ENCODE assay signal across 1 cellular context in genomic region chr1:156912861-156913808, GRCh38.
TF ChIP-seq lines count a peak whose summit lies in the region.

No MANE protein-coding gene starts in this region.

TF ChIP-seq in K562, 482 proteins besides CTCF, POLR2A, EP300 and RAD21 (continues in another document):
- TF ChIP-seq CCAR2 (IDR thresholded peaks at IDR 0.05; ENCODE audit: low read depth, low read length): no peak
- TF ChIP-seq SNIP1 (IDR thresholded peaks at IDR 0.05; ENCODE audit: low read depth): no peak
- 0 out of 2 replicates have a peak, but pooled peaks have one; percentile 18 for TF ChIP-seq RB1 (IDR thresholded peaks at IDR 0.05; ENCODE audit: low read depth)
- no peak for TF ChIP-seq ZNF134 (CRISPR knock-in tag; conservative IDR thresholded peaks at IDR 0.05)
- peak; percentile 80 for TF ChIP-seq POLR2G (IDR thresholded peaks at IDR 0.05; ENCODE audit: low read depth, low read length)
- 0 out of 2 replicates have a peak, but pooled peaks have one; percentile 52 for TF ChIP-seq RREB1 (CRISPR knock-in tag; IDR thresholded peaks at IDR 0.05)
- TF ChIP-seq PKNOX1 (IDR thresholded peaks at IDR 0.05): peak; percentile 90
- TF ChIP-seq AFF4 (CRISPR knock-in tag; IDR thresholded peaks at IDR 0.05): peak; percentile 78; the same call in 1 of the 2 replicates
- peak; percentile 77 for TF ChIP-seq ZNF592 (IDR thresholded peaks at IDR 0.05)
- peak; percentile 24; the same call in 1 of the 2 replicates for TF ChIP-seq LEF1 (IDR thresholded peaks at IDR 0.05)
- peak; percentile 66 for TF ChIP-seq L3MBTL2 (IDR thresholded peaks at IDR 0.05)
- TF ChIP-seq PHB (CRISPR knock-in tag; IDR thresholded peaks at IDR 0.05): 0 out of 2 replicates have a peak, but pooled peaks have one; percentile 37
- peak; percentile 32; the same call in 1 of the 2 replicates for TF ChIP-seq FOSL1 (tag; conservative IDR thresholded peaks at IDR 0.05)
- TF ChIP-seq MAZ (CRISPR knock-in tag; conservative IDR thresholded peaks at IDR 0.05 in 1 of 2, IDR thresholded peaks at IDR 0.05 in 1 of 2): 0 out of 4 replicates have a peak, but pooled peaks of 1 of the 2 experiments have one; percentile 69
- TF ChIP-seq ZBTB40 (IDR thresholded peaks at IDR 0.05): no peak
- TF ChIP-seq ZBTB40 (CRISPR knock-in tag; IDR thresholded peaks at IDR 0.05): no peak
- no peak for TF ChIP-seq ILK (tag; IDR thresholded peaks at IDR 0.05; ENCODE audit: borderline replicate concordance, low read depth)
